ENCODE assay signal across 18 cellular contexts in genomic region chr1:200365897-200366426, GRCh38. TPM values are rescaled to one million over a fixed set of nuclear protein-coding genes. Genes with fewer than 3 reads are reported as not detected.
DNase-seq lines count a peak whose midpoint lies in the region; ATAC-seq and TF ChIP-seq lines count a peak whose summit lies in the region.
"Had no signal": no experiment of that assay in that cellular context is flagged by ENCODE, and none has a peak within 500 bp of the region (broad histone marks: within the 10 kb centered on the region; RNA-seq: fewer than 3 reads in every experiment).

No MANE protein-coding gene starts in this region.

- H3K4me3 ChIP-seq in Karpas-422 (ENCODE audit: low read length) (no peak overlapping the region), brain microvascular endothelial cell (ENCODE audit: low read depth, low read length) (no peak overlapping the region), mesendoderm (ENCODE audit: low read length) (no peak overlapping the region)
- H3K4me3 ChIP-seq: ovary, stomach, uterus had no signal

- H4K20me1 ChIP-seq in Karpas-422 (ENCODE audit: insufficient read depth, low read depth, low read length): no peaks in the 10 kb centered on the region

- no peaks in the 10 kb centered on the region; the same call in none of the 2 replicates for H3K36me3 ChIP-seq in Karpas-422 (ENCODE audit: insufficient read depth, low read length)
- no peaks in the 10 kb centered on the region for H3K36me3 ChIP-seq in brain microvascular endothelial cell (replicated peaks)
- H3K36me3 ChIP-seq in mesendoderm (ENCODE audit: control insufficient read depth, insufficient read depth, low read length): no peaks in the 10 kb centered on the region
- H3K36me3 ChIP-seq: ovary, stomach, uterus had no signal

- no peak overlapping the region for H3K4me3 Mint-ChIP-seq in activated CD4-positive, alpha-beta T cell treated with anti-CD3 and anti-CD28 coated beads, Interleukin-2, amount 10 ng/mL, durations not matched to agents 24 days and 14 days
- no peak overlapping the region for H3K4me3 Mint-ChIP-seq in CD4-positive, alpha-beta T cell
- H3K4me3 Mint-ChIP-seq in effector memory CD8-positive, alpha-beta T cell: no peak overlapping the region
- H3K4me3 Mint-ChIP-seq: activated naive CD8-positive, alpha-beta T cell treated with anti-CD3 and anti-CD28 coated beads, Interleukin-2, amount 10 ng/mL, durations not matched to agents 7 days and 5 days; T-helper 1 cell treated with Interleukin-12 subunit alpha and Interleukin-12 subunit beta and Interleukin-4 antibody, amounts not matched to agents 30 μg/mL and 1 μg/mL, for 36 hours had no signal

- H3K4me2 ChIP-seq in Karpas-422 (ENCODE audit: low read depth, low read length, poor library complexity, severe bottlenecking): peak overlapping the region; percentile 73
- H3K4me2 ChIP-seq in mesendoderm (ENCODE audit: low read length): no peak overlapping the region

- H3K4ac ChIP-seq in mesendoderm (ENCODE audit: low read depth, low read length): peak overlapping the region; percentile 76

- H3K27ac ChIP-seq in Karpas-422 (ENCODE audit: low read length): peak overlapping the region; percentile 91
- no peak overlapping the region for H3K27ac ChIP-seq in brain microvascular endothelial cell
- peak overlapping the region; percentile 43 for H3K27ac ChIP-seq in mesendoderm (ENCODE audit: low read depth, low read length)
- no peak overlapping the region for H3K27ac ChIP-seq in CD4-positive, alpha-beta T cell (ENCODE audit: low read depth, low read length)
- H3K27ac ChIP-seq: ovary, stomach, uterus had no signal

- POLR2A ChIA-PET in CD4-positive, alpha-beta T cell (lab: Charles Lee): interaction anchor here (0.6 kb wide), 1 partner anchor 272 kb away, joined by 3 read pairs; no protein-coding TSS in a partner anchor

- no peak overlapping the region for H3K23ac ChIP-seq in mesendoderm (ENCODE audit: low read length)

- H3K9me3 Mint-ChIP-seq in activated CD4-positive, alpha-beta T cell treated with anti-CD3 and anti-CD28 coated beads, Interleukin-2, amount 10 ng/mL, durations not matched to agents 24 days and 14 days: no peaks in the 10 kb centered on the region
- H3K9me3 Mint-ChIP-seq in CD4-positive, alpha-beta T cell: no peaks in the 10 kb centered on the region
- H3K9me3 Mint-ChIP-seq in effector memory CD8-positive, alpha-beta T cell: no peaks in the 10 kb centered on the region
- H3K9me3 Mint-ChIP-seq: activated naive CD8-positive, alpha-beta T cell treated with anti-CD3 and anti-CD28 coated beads, Interleukin-2, amount 10 ng/mL, durations not matched to agents 7 days and 5 days; T-helper 1 cell treated with Interleukin-12 subunit alpha and Interleukin-12 subunit beta and Interleukin-4 antibody, amounts not matched to agents 30 μg/mL and 1 μg/mL, for 36 hours had no signal

- H3K27me3 ChIP-seq in Karpas-422 (ENCODE audit: low read length) (no peaks in the 10 kb centered on the region), brain microvascular endothelial cell (replicated peaks) (no peaks in the 10 kb centered on the region), mesendoderm (ENCODE audit: insufficient read depth, low read length, poor library complexity) (no peaks in the 10 kb centered on the region)
- H3K27me3 ChIP-seq in CD4-positive, alpha-beta T cell (ENCODE audit: control insufficient read depth, insufficient read depth, low read length): no peaks in the 10 kb centered on the region
- H3K27me3 ChIP-seq: ovary, stomach, uterus had no signal

- CTCF ChIA-PET in CD4-positive, alpha-beta T cell (lab: Charles Lee): interaction anchor here (1.3 kb wide), 1 partner anchor 64 kb away, joined by 3 read pairs; no protein-coding TSS in a partner anchor

- no peak overlapping the region for H2AK5ac ChIP-seq in mesendoderm (ENCODE audit: low read length)

- H3K56ac ChIP-seq in mesendoderm (ENCODE audit: low read length): no peak overlapping the region

- H3K4me1 Mint-ChIP-seq in activated CD4-positive, alpha-beta T cell treated with anti-CD3 and anti-CD28 coated beads, Interleukin-2, amount 10 ng/mL, durations not matched to agents 24 days and 14 days: peaks cover 2% of the 10 kb centered on the region
- H3K4me1 Mint-ChIP-seq in CD4-positive, alpha-beta T cell (ENCODE audit: low read depth): no peaks in the 10 kb centered on the region
- H3K4me1 Mint-ChIP-seq in effector memory CD8-positive, alpha-beta T cell (ENCODE audit: low read depth in 2 of 2): no peaks in the 10 kb centered on the region

- no peaks in the 10 kb centered on the region for H3K79me1 ChIP-seq in mesendoderm (ENCODE audit: low read length)

- no peak for ATAC-seq in CD4-positive, alpha-beta T cell (ENCODE audit: poor library complexity)
- no peak for ATAC-seq in effector memory CD8-positive, alpha-beta T cell (replicated peaks)
- ATAC-seq: esophagus mucosa had no signal

- no peak overlapping the region for H2AFZ ChIP-seq in Karpas-422 (ENCODE audit: low read length)

- DNase-seq in Karpas-422 (no peak), brain microvascular endothelial cell (no peak), mesendoderm (no peak)
- no peak for DNase-seq in activated CD4-positive, CD25-positive, alpha-beta regulatory T cell treated with anti-CD3 and anti-CD28 coated beads, Interleukin-2, amount 50 U/mL, for 72 hours
- DNase-seq in activated CD4-positive, alpha-beta T cell treated with anti-CD3 and anti-CD28 coated beads, Interleukin-2, amount 10 ng/mL, durations not matched to agents 24 days and 14 days: no peak
- no peak for DNase-seq in CD4-positive, alpha-beta T cell
- no peak for DNase-seq in effector memory CD8-positive, alpha-beta T cell
- DNase-seq: activated naive CD8-positive, alpha-beta T cell treated with anti-CD3 and anti-CD28 coated beads, Interleukin-2, amount 10 ng/mL, durations not matched to agents 7 days and 5 days; NCI-H1048; NCI-H524; ovary; SIG-M5; stimulated activated CD4-positive, alpha-beta T cell treated with anti-CD3 and anti-CD28 coated beads, Interleukin-2, amount 100 ng/mL, for 24 hours; stomach; uterus had no signal

- no peak overlapping the region for H4K8ac ChIP-seq in mesendoderm (ENCODE audit: low read depth, low read length)

- TF ChIP-seq CTCF in GM12872 (IDR thresholded peaks at IDR 0.05; ENCODE audit: insufficient read depth, low read depth, low read length) (0 out of 3 replicates have a peak, but pooled peaks have one; percentile 21), brain microvascular endothelial cell (IDR thresholded peaks at IDR 0.05; ENCODE audit: low read depth, low read length, missing control alignments) (peak; percentile 33)
- TF ChIP-seq CTCF in CD4-positive, alpha-beta T cell (IDR thresholded peaks at IDR 0.05): no peak

- in situ Hi-C loops in brain microvascular endothelial cell (cut with HindIII; ENCODE audit: low pct_ligation_motif_present, low sequenced_read_pairs): no loop called here

- peak overlapping the region; percentile 89 for H2BK120ac ChIP-seq in mesendoderm (ENCODE audit: low read depth, low read length)

- H3K27me3 Mint-ChIP-seq in activated CD4-positive, alpha-beta T cell treated with anti-CD3 and anti-CD28 coated beads, Interleukin-2, amount 10 ng/mL, durations not matched to agents 24 days and 14 days: no peaks in the 10 kb centered on the region
- no peaks in the 10 kb centered on the region for H3K27me3 Mint-ChIP-seq in CD4-positive, alpha-beta T cell
- H3K27me3 Mint-ChIP-seq in effector memory CD8-positive, alpha-beta T cell: no peaks in the 10 kb centered on the region

- H3K9me3 ChIP-seq in Karpas-422 (ENCODE audit: low read length): no peaks in the 10 kb centered on the region
- H3K9me3 ChIP-seq in CD4-positive, alpha-beta T cell (ENCODE audit: control insufficient read depth, low read length): no peaks in the 10 kb centered on the region
- H3K9me3 ChIP-seq: ovary, stomach, uterus had no signal

- H3K4me1 ChIP-seq in Karpas-422 (ENCODE audit: low read length) (peaks cover 92% of the 10 kb centered on the region), mesendoderm (ENCODE audit: control insufficient read depth, low read depth, low read length) (peaks cover 14% of the 10 kb centered on the region)
- H3K4me1 ChIP-seq: uterus had no signal

- intact Hi-C loops in activated CD4-positive, alpha-beta T cell treated with anti-CD3 and anti-CD28 coated beads, Interleukin-2, amount 10 ng/mL, durations not matched to agents 24 days and 14 days (cut with micrococcal nuclease): no loop called here
- intact Hi-C loops in CD4-positive, alpha-beta T cell (cut with DNase I, micrococcal nuclease): no loop called here

- H4K5ac ChIP-seq in mesendoderm (ENCODE audit: low read length): no peak overlapping the region

- 0 out of 2 replicates have a peak overlapping the region, but pooled peaks have one; percentile 20 for H3K9ac ChIP-seq in Karpas-422 (ENCODE audit: low read length)
- no peak overlapping the region for H3K9ac ChIP-seq in mesendoderm (ENCODE audit: low read length)

- no CpG with 5 or more reads among the region's 2 CpGs for WGBS in mesendoderm (ENCODE audit: extremely low coverage, insufficient coverage, low lambda C conversion rate)

- H2BK5ac ChIP-seq in mesendoderm (ENCODE audit: low read length): no peak overlapping the region

- no peak overlapping the region for H3K27ac Mint-ChIP-seq in activated CD4-positive, alpha-beta T cell treated with anti-CD3 and anti-CD28 coated beads, Interleukin-2, amount 10 ng/mL, durations not matched to agents 24 days and 14 days
- no peak overlapping the region for H3K27ac Mint-ChIP-seq in CD4-positive, alpha-beta T cell
- H3K27ac Mint-ChIP-seq in effector memory CD8-positive, alpha-beta T cell: no peak overlapping the region
- H3K27ac Mint-ChIP-seq: activated naive CD8-positive, alpha-beta T cell treated with anti-CD3 and anti-CD28 coated beads, Interleukin-2, amount 10 ng/mL, durations not matched to agents 7 days and 5 days; T-helper 1 cell treated with Interleukin-12 subunit alpha and Interleukin-12 subunit beta and Interleukin-4 antibody, amounts not matched to agents 30 μg/mL and 1 μg/mL, for 36 hours had no signal

- H3K9me2 ChIP-seq in Karpas-422 (replicated peaks; ENCODE audit: insufficient read depth, low read length): no peaks in the 10 kb centered on the region

- H3K18ac ChIP-seq in mesendoderm (ENCODE audit: low read length): peak overlapping the region; percentile 95

- H3K36me3 Mint-ChIP-seq in activated CD4-positive, alpha-beta T cell treated with anti-CD3 and anti-CD28 coated beads, Interleukin-2, amount 10 ng/mL, durations not matched to agents 24 days and 14 days (ENCODE audit: low read depth): no peaks in the 10 kb centered on the region
- peaks cover 3% of the 10 kb centered on the region for H3K36me3 Mint-ChIP-seq in CD4-positive, alpha-beta T cell (ENCODE audit: low read depth)
- peaks cover 3% of the 10 kb centered on the region for H3K36me3 Mint-ChIP-seq in effector memory CD8-positive, alpha-beta T cell (ENCODE audit: insufficient read depth)
- H3K36me3 Mint-ChIP-seq: activated naive CD8-positive, alpha-beta T cell treated with anti-CD3 and anti-CD28 coated beads, Interleukin-2, amount 10 ng/mL, durations not matched to agents 7 days and 5 days had no signal

- H2BK15ac ChIP-seq in mesendoderm (replicated peaks; ENCODE audit: low read depth): peak overlapping the region; percentile 93

- H3K79me2 ChIP-seq in Karpas-422 (ENCODE audit: low read length) (no peaks in the 10 kb centered on the region), mesendoderm (ENCODE audit: control insufficient read depth, insufficient read depth, low read length) (no peaks in the 10 kb centered on the region)

RNA-seq across cellular contexts. Expression of gene ZNF281, which starts 43.9 kb away (rescaled TPM):
- total RNA-seq in Karpas-422 (2014; rRNA removed; shearing (Covaris generic); ENCODE audit: low replicate concordance): 21.7 and 31.1 TPM in 2 replicates
- 40.8 TPM for polyA plus RNA-seq in mesendoderm (2013, experiment 1 of 2)
- 40.3 TPM for polyA plus RNA-seq in mesendoderm (2013, experiment 2 of 2)
- total RNA-seq in activated CD4-positive, alpha-beta T cell treated with anti-CD3 and anti-CD28 coated beads, Interleukin-2, amount 10 ng/mL, durations not matched to agents 24 days and 14 days: 19.0 and 20.4 TPM in 2 replicates
- 10 to 100 TPM; 27.6 to 29.3 TPM for total RNA-seq in CD4-positive, alpha-beta T cell

Comparison
In these comparisons a context has a peak if more than half of its experiments do, and no peak if none do; other contexts are left out.
1. H3K27ac ChIP-seq: peak in Karpas-422 (single experiment) and mesendoderm (single experiment); none in brain microvascular endothelial cell (single experiment) and CD4-positive, alpha-beta T cell (single experiment).